In the genomic region with DNA sequence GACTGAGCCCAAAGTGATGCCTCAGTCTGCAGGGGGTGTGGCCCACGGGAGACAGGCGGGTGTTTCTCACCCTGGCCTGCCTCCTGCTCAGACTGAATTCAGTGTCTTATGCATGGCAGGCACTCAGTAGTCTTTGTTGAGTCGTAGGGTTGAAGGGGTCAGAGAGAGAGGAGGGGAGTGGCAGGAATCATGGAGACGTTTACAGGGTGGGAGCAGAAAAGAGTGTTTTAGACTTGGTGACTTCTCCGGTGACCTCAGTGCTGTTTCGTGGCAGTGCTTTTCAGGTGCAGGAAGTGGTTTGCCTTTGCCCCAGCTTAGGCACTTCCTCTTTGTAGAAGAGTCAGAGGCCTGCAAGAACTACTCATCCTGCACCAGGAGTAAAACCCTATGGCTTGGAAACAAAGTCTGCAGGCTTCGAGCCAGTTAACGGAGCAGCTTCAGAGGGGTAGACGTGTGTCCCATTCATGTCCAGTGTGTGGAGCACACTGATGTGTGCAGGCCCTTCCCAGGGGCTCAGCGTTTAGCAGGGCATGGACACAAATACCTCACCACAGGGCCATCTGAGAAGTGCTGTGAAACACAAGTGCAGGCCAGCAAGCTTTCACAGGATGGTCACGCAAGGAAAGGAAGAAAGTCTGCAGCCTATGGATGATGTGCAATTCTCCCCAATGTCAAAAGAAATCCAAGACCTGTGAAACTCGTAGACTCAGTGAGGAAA, we compare ENCODE assay signal across 1 cellular context.
TF ChIP-seq lines count a peak whose summit lies in the region.

No MANE protein-coding gene starts in this region.

TF ChIP-seq in WTC11, 78 proteins besides CTCF, POLR2A, EP300 and RAD21 (continued from another document):
- TF ChIP-seq, protein P1, sequence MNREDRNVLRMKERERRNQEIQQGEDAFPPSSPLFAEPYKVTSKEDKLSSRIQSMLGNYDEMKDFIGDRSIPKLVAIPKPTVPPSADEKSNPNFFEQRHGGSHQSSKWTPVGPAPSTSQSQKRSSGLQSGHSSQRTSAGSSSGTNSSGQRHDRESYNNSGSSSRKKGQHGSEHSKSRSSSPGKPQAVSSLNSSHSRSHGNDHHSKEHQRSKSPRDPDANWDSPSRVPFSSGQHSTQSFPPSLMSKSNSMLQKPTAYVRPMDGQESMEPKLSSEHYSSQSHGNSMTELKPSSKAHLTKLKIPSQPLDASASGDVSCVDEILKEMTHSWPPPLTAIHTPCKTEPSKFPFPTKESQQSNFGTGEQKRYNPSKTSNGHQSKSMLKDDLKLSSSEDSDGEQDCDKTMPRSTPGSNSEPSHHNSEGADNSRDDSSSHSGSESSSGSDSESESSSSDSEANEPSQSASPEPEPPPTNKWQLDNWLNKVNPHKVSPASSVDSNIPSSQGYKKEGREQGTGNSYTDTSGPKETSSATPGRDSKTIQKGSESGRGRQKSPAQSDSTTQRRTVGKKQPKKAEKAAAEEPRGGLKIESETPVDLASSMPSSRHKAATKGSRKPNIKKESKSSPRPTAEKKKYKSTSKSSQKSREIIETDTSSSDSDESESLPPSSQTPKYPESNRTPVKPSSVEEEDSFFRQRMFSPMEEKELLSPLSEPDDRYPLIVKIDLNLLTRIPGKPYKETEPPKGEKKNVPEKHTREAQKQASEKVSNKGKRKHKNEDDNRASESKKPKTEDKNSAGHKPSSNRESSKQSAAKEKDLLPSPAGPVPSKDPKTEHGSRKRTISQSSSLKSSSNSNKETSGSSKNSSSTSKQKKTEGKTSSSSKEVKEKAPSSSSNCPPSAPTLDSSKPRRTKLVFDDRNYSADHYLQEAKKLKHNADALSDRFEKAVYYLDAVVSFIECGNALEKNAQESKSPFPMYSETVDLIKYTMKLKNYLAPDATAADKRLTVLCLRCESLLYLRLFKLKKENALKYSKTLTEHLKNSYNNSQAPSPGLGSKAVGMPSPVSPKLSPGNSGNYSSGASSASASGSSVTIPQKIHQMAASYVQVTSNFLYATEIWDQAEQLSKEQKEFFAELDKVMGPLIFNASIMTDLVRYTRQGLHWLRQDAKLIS (CRISPR knock-in tag; IDR thresholded peaks at IDR 0.05; ENCODE audit: borderline replicate concordance) = no peak
- TF ChIP-seq STAT6 (CRISPR knock-in tag; conservative IDR thresholded peaks at IDR 0.05; ENCODE audit: low read depth) = no peak
- TF ChIP-seq, protein P2, sequence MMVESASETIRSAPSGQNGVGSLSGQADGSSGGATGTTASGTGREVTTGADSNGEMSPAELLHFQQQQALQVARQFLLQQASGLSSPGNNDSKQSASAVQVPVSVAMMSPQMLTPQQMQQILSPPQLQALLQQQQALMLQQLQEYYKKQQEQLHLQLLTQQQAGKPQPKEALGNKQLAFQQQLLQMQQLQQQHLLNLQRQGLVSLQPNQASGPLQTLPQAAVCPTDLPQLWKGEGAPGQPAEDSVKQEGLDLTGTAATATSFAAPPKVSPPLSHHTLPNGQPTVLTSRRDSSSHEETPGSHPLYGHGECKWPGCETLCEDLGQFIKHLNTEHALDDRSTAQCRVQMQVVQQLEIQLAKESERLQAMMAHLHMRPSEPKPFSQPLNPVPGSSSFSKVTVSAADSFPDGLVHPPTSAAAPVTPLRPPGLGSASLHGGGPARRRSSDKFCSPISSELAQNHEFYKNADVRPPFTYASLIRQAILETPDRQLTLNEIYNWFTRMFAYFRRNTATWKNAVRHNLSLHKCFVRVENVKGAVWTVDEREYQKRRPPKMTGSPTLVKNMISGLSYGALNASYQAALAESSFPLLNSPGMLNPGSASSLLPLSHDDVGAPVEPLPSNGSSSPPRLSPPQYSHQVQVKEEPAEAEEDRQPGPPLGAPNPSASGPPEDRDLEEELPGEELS (CRISPR knock-in tag; IDR thresholded peaks at IDR 0.05) = no peak
- no peak for TF ChIP-seq ATF6 (CRISPR knock-in tag; IDR thresholded peaks at IDR 0.05)
- no peak for TF ChIP-seq PRRX2 (CRISPR knock-in tag; IDR thresholded peaks at IDR 0.05)
- TF ChIP-seq GRHL2 (CRISPR knock-in tag; IDR thresholded peaks at IDR 0.05; ENCODE audit: insufficient replicate concordance, severe bottlenecking) = no peak
- no peak for TF ChIP-seq MXD4 (CRISPR knock-in tag; IDR thresholded peaks at IDR 0.05; ENCODE audit: borderline replicate concordance)
- TF ChIP-seq ELF4 (CRISPR knock-in tag; IDR thresholded peaks at IDR 0.05; ENCODE audit: low read depth) = no peak
- TF ChIP-seq, protein P3, sequence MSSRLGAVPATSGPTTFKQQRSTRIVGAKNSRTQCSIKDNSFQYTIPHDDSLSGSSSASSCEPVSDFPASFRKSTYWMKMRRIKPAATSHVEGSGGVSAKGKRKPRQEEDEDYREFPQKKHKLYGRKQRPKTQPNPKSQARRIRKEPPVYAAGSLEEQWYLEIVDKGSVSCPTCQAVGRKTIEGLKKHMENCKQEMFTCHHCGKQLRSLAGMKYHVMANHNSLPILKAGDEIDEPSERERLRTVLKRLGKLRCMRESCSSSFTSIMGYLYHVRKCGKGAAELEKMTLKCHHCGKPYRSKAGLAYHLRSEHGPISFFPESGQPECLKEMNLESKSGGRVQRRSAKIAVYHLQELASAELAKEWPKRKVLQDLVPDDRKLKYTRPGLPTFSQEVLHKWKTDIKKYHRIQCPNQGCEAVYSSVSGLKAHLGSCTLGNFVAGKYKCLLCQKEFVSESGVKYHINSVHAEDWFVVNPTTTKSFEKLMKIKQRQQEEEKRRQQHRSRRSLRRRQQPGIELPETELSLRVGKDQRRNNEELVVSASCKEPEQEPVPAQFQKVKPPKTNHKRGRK (CRISPR knock-in tag; IDR thresholded peaks at IDR 0.05; ENCODE audit: borderline replicate concordance) = no peak
- TF ChIP-seq ZNF671 (CRISPR knock-in tag; IDR thresholded peaks at IDR 0.05) = no peak
- TF ChIP-seq EMX1 (CRISPR knock-in tag; IDR thresholded peaks at IDR 0.05) = no peak
- no peak for TF ChIP-seq SMAD4 (CRISPR knock-in tag; IDR thresholded peaks at IDR 0.05)
- TF ChIP-seq, protein P4, sequence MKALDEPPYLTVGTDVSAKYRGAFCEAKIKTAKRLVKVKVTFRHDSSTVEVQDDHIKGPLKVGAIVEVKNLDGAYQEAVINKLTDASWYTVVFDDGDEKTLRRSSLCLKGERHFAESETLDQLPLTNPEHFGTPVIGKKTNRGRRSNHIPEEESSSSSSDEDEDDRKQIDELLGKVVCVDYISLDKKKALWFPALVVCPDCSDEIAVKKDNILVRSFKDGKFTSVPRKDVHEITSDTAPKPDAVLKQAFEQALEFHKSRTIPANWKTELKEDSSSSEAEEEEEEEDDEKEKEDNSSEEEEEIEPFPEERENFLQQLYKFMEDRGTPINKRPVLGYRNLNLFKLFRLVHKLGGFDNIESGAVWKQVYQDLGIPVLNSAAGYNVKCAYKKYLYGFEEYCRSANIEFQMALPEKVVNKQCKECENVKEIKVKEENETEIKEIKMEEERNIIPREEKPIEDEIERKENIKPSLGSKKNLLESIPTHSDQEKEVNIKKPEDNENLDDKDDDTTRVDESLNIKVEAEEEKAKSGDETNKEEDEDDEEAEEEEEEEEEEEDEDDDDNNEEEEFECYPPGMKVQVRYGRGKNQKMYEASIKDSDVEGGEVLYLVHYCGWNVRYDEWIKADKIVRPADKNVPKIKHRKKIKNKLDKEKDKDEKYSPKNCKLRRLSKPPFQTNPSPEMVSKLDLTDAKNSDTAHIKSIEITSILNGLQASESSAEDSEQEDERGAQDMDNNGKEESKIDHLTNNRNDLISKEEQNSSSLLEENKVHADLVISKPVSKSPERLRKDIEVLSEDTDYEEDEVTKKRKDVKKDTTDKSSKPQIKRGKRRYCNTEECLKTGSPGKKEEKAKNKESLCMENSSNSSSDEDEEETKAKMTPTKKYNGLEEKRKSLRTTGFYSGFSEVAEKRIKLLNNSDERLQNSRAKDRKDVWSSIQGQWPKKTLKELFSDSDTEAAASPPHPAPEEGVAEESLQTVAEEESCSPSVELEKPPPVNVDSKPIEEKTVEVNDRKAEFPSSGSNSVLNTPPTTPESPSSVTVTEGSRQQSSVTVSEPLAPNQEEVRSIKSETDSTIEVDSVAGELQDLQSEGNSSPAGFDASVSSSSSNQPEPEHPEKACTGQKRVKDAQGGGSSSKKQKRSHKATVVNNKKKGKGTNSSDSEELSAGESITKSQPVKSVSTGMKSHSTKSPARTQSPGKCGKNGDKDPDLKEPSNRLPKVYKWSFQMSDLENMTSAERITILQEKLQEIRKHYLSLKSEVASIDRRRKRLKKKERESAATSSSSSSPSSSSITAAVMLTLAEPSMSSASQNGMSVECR (CRISPR knock-in tag; IDR thresholded peaks at IDR 0.05; ENCODE audit: borderline replicate concordance) = no peak
